13 cellular contexts compared by ENCODE assay signal in genomic region chr7:126727930-126728331, GRCh38.
DNase-seq lines count a peak whose midpoint lies in the region; ATAC-seq lines count a peak whose summit lies in the region.
"Had no signal": no experiment of that assay in that cellular context is flagged by ENCODE, and none has a peak within 500 bp of the region (broad histone marks: within the 10 kb centered on the region; RNA-seq: fewer than 3 reads in every experiment).

No MANE protein-coding gene starts in this region.

- DNase-seq in ELR (ENCODE audit: low read depth), result peak; percentile 82
- DNase-seq in HPDE6-E6E7 (ENCODE audit: extremely low spot score), result peak; percentile 40
- peak; percentile 49 to 72 for DNase-seq in SW 1271 (lab: John Stamatoyannopoulos, UW)
- DNase-seq in islet precursor cell, result peak; percentile 88
- DNase-seq in T-helper 2 cell treated with Interferon-gamma antibody and Interleukin-4, amounts not matched to agents 5 μg/mL and 100 μg/mL, for 36 hours (ENCODE audit: low spot score), result no peak
- no peak for DNase-seq in NCI-H345 (lab: John Stamatoyannopoulos, UW)
- DNase-seq: activated CD4-positive, CD25-positive, alpha-beta regulatory T cell treated with anti-CD3 and anti-CD28 coated beads, Interleukin-2, amount 50 U/mL, for 72 hours; amygdala; GF-D8; NCI-H524 treated with DMSO at 0.1 percent for 48 hours had no signal

- H3K9me3 Mint-ChIP-seq in T-helper 2 cell treated with Interferon-gamma antibody and Interleukin-4, amounts not matched to agents 5 μg/mL and 100 μg/mL, for 36 hours, result no peaks in the 10 kb centered on the region
- H3K9me3 Mint-ChIP-seq: nephron had no signal

- H3K4me3 Mint-ChIP-seq in T-helper 2 cell treated with Interferon-gamma antibody and Interleukin-4, amounts not matched to agents 5 μg/mL and 100 μg/mL, for 36 hours, result no peak overlapping the region
- H3K4me3 Mint-ChIP-seq: nephron had no signal

- no peaks in the 10 kb centered on the region for H3K4me1 Mint-ChIP-seq in T-helper 2 cell treated with Interferon-gamma antibody and Interleukin-4, amounts not matched to agents 5 μg/mL and 100 μg/mL, for 36 hours (ENCODE audit: low read depth)
- H3K4me1 Mint-ChIP-seq: nephron had no signal

- H3K36me3 Mint-ChIP-seq in T-helper 2 cell treated with Interferon-gamma antibody and Interleukin-4, amounts not matched to agents 5 μg/mL and 100 μg/mL, for 36 hours (ENCODE audit: low read depth), result no peaks in the 10 kb centered on the region

- H3K27ac Mint-ChIP-seq in T-helper 2 cell treated with Interferon-gamma antibody and Interleukin-4, amounts not matched to agents 5 μg/mL and 100 μg/mL, for 36 hours, result no peak overlapping the region
- H3K27ac Mint-ChIP-seq: nephron had no signal

- no peaks in the 10 kb centered on the region for H3K27me3 Mint-ChIP-seq in T-helper 2 cell treated with Interferon-gamma antibody and Interleukin-4, amounts not matched to agents 5 μg/mL and 100 μg/mL, for 36 hours (ENCODE audit: low read depth)

- ATAC-seq in GM19328 (IDR thresholded peaks at IDR 0.05; ENCODE audit: unreplicated experiment), result no peak
- ATAC-seq in GM19397 (IDR thresholded peaks at IDR 0.05; ENCODE audit: unreplicated experiment), result no peak

Comparison
In these comparisons a context has a peak if more than half of its experiments do, and no peak if none do; other contexts are left out.
1. DNase-seq: peak in ELR (single experiment), HPDE6-E6E7 (single experiment), SW 1271 (2 of 2) and islet precursor cell (single experiment); none in T-helper 2 cell treated with Interferon-gamma antibody and Interleukin-4, amounts not matched to agents 5 μg/mL and 100 μg/mL, for 36 hours (single experiment) and NCI-H345 (single experiment).